16 cellular contexts compared by ENCODE assay signal in the genomic region with DNA sequence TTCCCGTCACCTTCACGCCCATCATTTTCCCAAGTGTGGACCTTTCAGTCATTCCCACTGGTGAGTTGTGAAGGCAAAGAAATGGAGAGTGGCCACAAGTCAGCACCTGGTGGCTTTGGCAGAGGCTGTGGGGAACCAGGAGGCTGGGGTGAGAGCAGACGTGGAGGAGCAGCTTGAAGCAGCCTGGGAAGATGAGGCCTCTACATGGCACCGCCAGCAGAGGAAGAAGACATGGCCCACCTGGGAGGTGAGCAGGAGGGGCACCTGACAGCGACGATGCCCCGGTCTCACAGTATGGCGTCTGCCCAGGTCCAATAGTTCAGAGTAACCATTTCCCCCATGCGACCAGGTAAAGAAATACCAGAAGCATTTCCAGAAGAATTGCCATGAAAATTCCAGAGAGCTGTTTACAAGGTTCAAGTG.
DNase-seq lines count a peak whose midpoint lies in the region; ATAC-seq lines count a peak whose summit lies in the region.
"Had no signal": no experiment of that assay in that cellular context is flagged by ENCODE, and none has a peak within 500 bp of the region (broad histone marks: within the 10 kb centered on the region; RNA-seq: fewer than 3 reads in every experiment).

No MANE protein-coding gene starts in this region.

- intact Hi-C loops in cardiac septum (cut with DNase I) (no loop called here), left cardiac atrium (cut with DNase I) (no loop called here), sciatic nerve (cut with DNase I) (no loop called here)

- DNase-seq in cardiac septum (ENCODE audit: low spot score) (peak; percentile 39), left cardiac atrium (no peak), mesenteric fat pad (ENCODE audit: low spot score) (peak; percentile 49), sciatic nerve (ENCODE audit: low spot score) (peak; percentile 25), C1 segment of cervical spinal cord (lab: John Stamatoyannopoulos, UW) (no peak), SHP77 (lab: John Stamatoyannopoulos, UW) (no peak)
- DNase-seq in stimulated activated CD4-positive, alpha-beta T cell treated with anti-CD3 and anti-CD28 coated beads, Interleukin-2, amount 100 ng/mL, for 48 hours = no peak
- DNase-seq: 8988T; CD8-positive, alpha-beta memory T cell; COR-L47; DMS 273 treated with DMSO at 0.1 percent for 48 hours; DMS53; DND-41; EL; GM23248 had no signal

- ATAC-seq in left cardiac atrium (no peak), sciatic nerve (no peak)
- ATAC-seq: GM12878 had no signal

Comparison
In these comparisons a context has a peak if more than half of its experiments do, and no peak if none do; other contexts are left out.
1. DNase-seq: peak in cardiac septum (single experiment), mesenteric fat pad (single experiment) and sciatic nerve (single experiment); none in left cardiac atrium (single experiment), stimulated activated CD4-positive, alpha-beta T cell treated with anti-CD3 and anti-CD28 coated beads, Interleukin-2, amount 100 ng/mL, for 48 hours (0 of 2), C1 segment of cervical spinal cord (0 of 14) and SHP77 (0 of 2).